29 cellular contexts compared by ENCODE assay signal in the genomic region with DNA sequence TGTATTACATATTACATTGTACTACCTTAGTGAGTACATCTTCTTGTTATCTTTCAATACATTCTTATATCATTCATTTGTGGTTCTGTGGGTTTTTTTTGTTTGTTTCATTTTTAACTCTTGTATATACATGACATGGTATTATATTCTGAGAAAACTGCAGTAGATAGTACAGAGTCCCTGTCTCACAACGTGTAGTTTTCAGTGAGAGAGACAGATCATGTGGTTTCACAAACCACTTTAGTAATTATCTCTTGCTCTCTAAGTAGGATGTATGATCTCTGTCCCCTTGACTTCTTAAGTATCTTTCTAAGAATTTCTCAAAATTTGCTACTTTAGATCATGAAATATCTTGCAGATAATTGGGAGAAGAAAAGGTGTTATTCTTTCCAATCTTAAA.
"Had no signal": no experiment of that assay in that cellular context is flagged by ENCODE, and none has a peak within 500 bp of the region (broad histone marks: within the 10 kb centered on the region; RNA-seq: fewer than 3 reads in every experiment).

No MANE protein-coding gene starts in this region.

- H3K4me3 Mint-ChIP-seq: dendritic cell treated with granulocyte-macrophage colony-stimulating factor and Interleukin-4, amounts not matched to agents 40 ng/mL and 50 ng/mL, for 4 days; effector memory CD8-positive, alpha-beta T cell; endodermal cell had no signal

- H3K27ac ChIP-seq: colonic mucosa, coronary artery, dorsolateral prefrontal cortex, epithelial cell of prostate, esophagus muscularis mucosa, esophagus squamous epithelium, foreskin keratinocyte, gastrocnemius medialis, gastroesophageal sphincter, heart left ventricle, heart right ventricle had no signal

- DNase-seq: colonic mucosa; cortex of kidney; dermis blood vessel endothelial cell; dorsolateral prefrontal cortex; effector CD4-positive, alpha-beta T cell; effector CD8-positive, alpha-beta T cell; effector memory CD4-positive, alpha-beta T cell; effector memory CD8-positive, alpha-beta T cell; endodermal cell; erythroblast; esophagus squamous epithelium; foreskin fibroblast; foreskin keratinocyte; foreskin melanocyte; gastrocnemius medialis; glutamatergic neuron; head of caudate nucleus; heart left ventricle; heart right ventricle had no signal

- H3K9me3 Mint-ChIP-seq: endodermal cell had no signal

- ATAC-seq: effector memory CD8-positive, alpha-beta T cell; esophagus mucosa; foreskin keratinocyte; gastrocnemius medialis; gastroesophageal sphincter; heart left ventricle; heart right ventricle had no signal

- H3K4me1 Mint-ChIP-seq: endodermal cell had no signal

- FAIRE-seq: colon, endometrium, endothelial cell of umbilical vein, frontal cortex had no signal

- H3K27ac Mint-ChIP-seq: dendritic cell treated with granulocyte-macrophage colony-stimulating factor and Interleukin-4, amounts not matched to agents 40 ng/mL and 50 ng/mL, for 4 days; effector memory CD8-positive, alpha-beta T cell; endodermal cell had no signal

- H3K4me1 ChIP-seq: colonic mucosa, esophagus muscularis mucosa, esophagus squamous epithelium, foreskin keratinocyte, gastrocnemius medialis, gastroesophageal sphincter, heart left ventricle, heart right ventricle had no signal

- H3K9me3 ChIP-seq: colonic mucosa, esophagus muscularis mucosa, esophagus squamous epithelium, gastrocnemius medialis, gastroesophageal sphincter had no signal

- H3K36me3 ChIP-seq: colonic mucosa, esophagus muscularis mucosa, esophagus squamous epithelium, gastrocnemius medialis, gastroesophageal sphincter, heart left ventricle, heart right ventricle had no signal

- H3K27me3 ChIP-seq: colonic mucosa, dorsolateral prefrontal cortex, esophagus muscularis mucosa, esophagus squamous epithelium, foreskin keratinocyte, gastrocnemius medialis, gastroesophageal sphincter, heart left ventricle, heart right ventricle had no signal

- H3K4me3 ChIP-seq: colonic mucosa, coronary artery, dorsolateral prefrontal cortex, esophagus muscularis mucosa, esophagus squamous epithelium, gastrocnemius medialis, gastroesophageal sphincter, heart left ventricle, heart right ventricle had no signal

- H3K27me3 Mint-ChIP-seq: dendritic cell treated with granulocyte-macrophage colony-stimulating factor and Interleukin-4, amounts not matched to agents 40 ng/mL and 50 ng/mL, for 4 days; effector memory CD8-positive, alpha-beta T cell had no signal
